In the genomic region with DNA sequence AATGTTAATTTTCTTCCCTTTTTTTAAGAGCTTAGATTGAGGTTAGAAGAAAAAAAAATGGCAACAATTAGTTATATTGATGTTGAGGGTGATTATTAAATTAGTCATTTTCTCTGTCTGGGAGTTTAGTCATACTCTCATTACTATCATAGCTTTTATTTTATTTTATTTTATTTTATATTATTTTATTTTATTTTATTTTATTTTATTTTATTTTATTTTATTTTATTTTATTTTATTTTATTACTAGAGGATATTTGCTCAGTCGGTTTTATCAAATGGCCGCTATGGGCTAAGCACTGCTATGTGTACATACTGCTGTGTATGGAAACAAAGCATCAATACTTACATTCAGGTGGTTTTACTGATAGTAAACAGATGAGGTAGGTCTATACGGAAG, we compare ENCODE assay signal across 40 cellular contexts.
"Had no signal": no experiment of that assay in that cellular context is flagged by ENCODE, and none has a peak within 500 bp of the region (broad histone marks: within the 10 kb centered on the region; RNA-seq: fewer than 3 reads in every experiment).

No MANE protein-coding gene starts in this region.

- H3K27ac ChIP-seq: adrenal gland, ascending aorta, body of pancreas, brain microvascular endothelial cell, breast epithelium had no signal

- H3K4me3 ChIP-seq: adrenal gland, ascending aorta, body of pancreas, breast epithelium, cardiac muscle cell had no signal

- H3K9me3 Mint-ChIP-seq: activated naive CD4-positive, alpha-beta T cell treated with anti-CD3 and anti-CD28 coated beads for 36 hours; activated naive CD4-positive, alpha-beta T cell treated with anti-CD3 and anti-CD28 coated beads, Interleukin-2, amount 10 ng/mL, durations not matched to agents 7 days and 5 days; activated naive CD4-positive, alpha-beta T cell treated with anti-CD3 and anti-CD28 coated beads, Interleukin-2, amount 50 U/mL, for 24 hours; activated naive CD4-positive, alpha-beta T cell treated with anti-CD3 and anti-CD28 coated beads, Interleukin-2, amount 50 U/mL, for 72 hours; activated naive CD8-positive, alpha-beta T cell treated with anti-CD3 and anti-CD28 coated beads for 36 hours; activated naive CD8-positive, alpha-beta T cell treated with anti-CD3 and anti-CD28 coated beads, Interleukin-2, amount 10 ng/mL, durations not matched to agents 7 days and 5 days; activated naive CD8-positive, alpha-beta T cell treated with anti-CD3 and anti-CD28 coated beads, Interleukin-2, amount 50 U/mL, for 24 hours; activated T-cell treated with anti-CD3 and anti-CD28 coated beads, Interleukin-2, amount 50 U/mL, for 24 hours; activated T-cell treated with anti-CD3 and anti-CD28 coated beads, Interleukin-2, amount 50 U/mL, for 4 hours; activated T-cell treated with anti-CD3 and anti-CD28 coated beads, Interleukin-2, amount 50 U/mL, for 72 hours; activated T-helper 1 cell treated with anti-CD3 and anti-CD28 coated beads, Interleukin-12 subunit alpha, Interleukin-12 subunit beta, Interleukin-2, Interleukin-4 antibody, amounts not matched to agents 30 ng/mL and 10 ng/mL and 1 ng/mL, durations not matched to agents 14 hours and 24 hours and 36 hours; activated T-helper 17 cell treated with anti-CD3 and anti-CD28 coated beads, Interleukin-2, amount 50 U/mL, for 72 hours; activated T-helper 2 cell treated with anti-CD3 and anti-CD28 coated beads, Interferon-gamma antibody, Interleukin-2, Interleukin-4, amounts not matched to agents 10 μg/mL and 5 μg/mL and 100 μg/mL, durations not matched to agents 14 hours and 24 hours and 36 hours; brain; central memory CD8-positive, alpha-beta T cell had no signal

- H3K27me3 Mint-ChIP-seq: activated naive CD4-positive, alpha-beta T cell treated with anti-CD3 and anti-CD28 coated beads, Interleukin-2, amount 10 ng/mL, durations not matched to agents 7 days and 5 days; activated naive CD4-positive, alpha-beta T cell treated with anti-CD3 and anti-CD28 coated beads, Interleukin-2, amount 50 U/mL, for 24 hours; activated naive CD8-positive, alpha-beta T cell; activated naive CD8-positive, alpha-beta T cell treated with anti-CD3 and anti-CD28 coated beads for 36 hours; activated naive CD8-positive, alpha-beta T cell treated with anti-CD3 and anti-CD28 coated beads, Interleukin-2, amount 10 ng/mL, durations not matched to agents 7 days and 5 days; activated naive CD8-positive, alpha-beta T cell treated with anti-CD3 and anti-CD28 coated beads, Interleukin-2, amount 50 U/mL, for 24 hours; activated T-cell treated with anti-CD3 and anti-CD28 coated beads, Interleukin-2, amount 50 U/mL, for 24 hours; activated T-helper 17 cell treated with anti-CD3 and anti-CD28 coated beads, Interleukin-2, amount 50 U/mL, for 72 hours; brain; central memory CD8-positive, alpha-beta T cell had no signal

- FAIRE-seq: astrocyte, bronchial epithelial cell had no signal

- H3K27me3 ChIP-seq: adrenal gland, ascending aorta, body of pancreas, brain microvascular endothelial cell, breast epithelium, cardiac muscle cell had no signal

- H3K27ac Mint-ChIP-seq: activated naive CD4-positive, alpha-beta T cell treated with anti-CD3 and anti-CD28 coated beads for 36 hours; activated naive CD4-positive, alpha-beta T cell treated with anti-CD3 and anti-CD28 coated beads, Interleukin-2, amount 10 ng/mL, durations not matched to agents 7 days and 5 days; activated naive CD4-positive, alpha-beta T cell treated with anti-CD3 and anti-CD28 coated beads, Interleukin-2, amount 50 U/mL, for 24 hours; activated naive CD4-positive, alpha-beta T cell treated with anti-CD3 and anti-CD28 coated beads, Interleukin-2, amount 50 U/mL, for 72 hours; activated naive CD8-positive, alpha-beta T cell; activated naive CD8-positive, alpha-beta T cell treated with anti-CD3 and anti-CD28 coated beads for 36 hours; activated naive CD8-positive, alpha-beta T cell treated with anti-CD3 and anti-CD28 coated beads, Interleukin-2, amount 10 ng/mL, durations not matched to agents 7 days and 5 days; activated naive CD8-positive, alpha-beta T cell treated with anti-CD3 and anti-CD28 coated beads, Interleukin-2, amount 50 U/mL, for 24 hours; activated T-cell treated with anti-CD3 and anti-CD28 coated beads, Interleukin-2, amount 50 U/mL, for 24 hours; activated T-cell treated with anti-CD3 and anti-CD28 coated beads, Interleukin-2, amount 50 U/mL, for 72 hours; activated T-helper 1 cell treated with anti-CD3 and anti-CD28 coated beads, Interleukin-12 subunit alpha, Interleukin-12 subunit beta, Interleukin-2, Interleukin-4 antibody, amounts not matched to agents 30 ng/mL and 10 ng/mL and 1 ng/mL, durations not matched to agents 14 hours and 24 hours and 36 hours; activated T-helper 17 cell treated with anti-CD3 and anti-CD28 coated beads, Interleukin-2, amount 50 U/mL, for 72 hours; activated T-helper 2 cell treated with anti-CD3 and anti-CD28 coated beads, Interferon-gamma antibody, Interleukin-2, Interleukin-4, amounts not matched to agents 10 μg/mL and 5 μg/mL and 100 μg/mL, durations not matched to agents 14 hours and 24 hours and 36 hours had no signal

- H3K4me3 Mint-ChIP-seq: activated naive CD4-positive, alpha-beta T cell treated with anti-CD3 and anti-CD28 coated beads for 36 hours; activated naive CD4-positive, alpha-beta T cell treated with anti-CD3 and anti-CD28 coated beads, Interleukin-2, amount 10 ng/mL, durations not matched to agents 7 days and 5 days; activated naive CD4-positive, alpha-beta T cell treated with anti-CD3 and anti-CD28 coated beads, Interleukin-2, amount 50 U/mL, for 24 hours; activated naive CD8-positive, alpha-beta T cell; activated naive CD8-positive, alpha-beta T cell treated with anti-CD3 and anti-CD28 coated beads for 36 hours; activated naive CD8-positive, alpha-beta T cell treated with anti-CD3 and anti-CD28 coated beads, Interleukin-2, amount 10 ng/mL, durations not matched to agents 7 days and 5 days; activated naive CD8-positive, alpha-beta T cell treated with anti-CD3 and anti-CD28 coated beads, Interleukin-2, amount 50 U/mL, for 24 hours; activated T-cell treated with anti-CD3 and anti-CD28 coated beads, Interleukin-2, amount 50 U/mL, for 24 hours; activated T-cell treated with anti-CD3 and anti-CD28 coated beads, Interleukin-2, amount 50 U/mL, for 4 hours; activated T-cell treated with anti-CD3 and anti-CD28 coated beads, Interleukin-2, amount 50 U/mL, for 72 hours; activated T-helper 1 cell treated with anti-CD3 and anti-CD28 coated beads, Interleukin-12 subunit alpha, Interleukin-12 subunit beta, Interleukin-2, Interleukin-4 antibody, amounts not matched to agents 30 ng/mL and 10 ng/mL and 1 ng/mL, durations not matched to agents 14 hours and 24 hours and 36 hours; activated T-helper 17 cell treated with anti-CD3 and anti-CD28 coated beads, Interleukin-2, amount 50 U/mL, for 72 hours; brain; central memory CD8-positive, alpha-beta T cell had no signal

- H3K4me1 ChIP-seq: adrenal gland, ascending aorta, body of pancreas, breast epithelium had no signal

- ATAC-seq: activated naive CD4-positive, alpha-beta T cell treated with anti-CD3 and anti-CD28 coated beads, Interleukin-2, amount 50 U/mL, for 72 hours; activated naive CD8-positive, alpha-beta T cell treated with anti-CD3 and anti-CD28 coated beads, Interleukin-2, amount 50 U/mL, for 24 hours; activated T-cell treated with anti-CD3 and anti-CD28 coated beads, Interleukin-2, amount 50 U/mL, for 4 hours; activated T-cell treated with anti-CD3 and anti-CD28 coated beads, Interleukin-2, amount 50 U/mL, for 72 hours; activated T-helper 17 cell treated with anti-CD3 and anti-CD28 coated beads, Interleukin-2, amount 50 U/mL, for 72 hours; body of pancreas had no signal

- H3K9me3 ChIP-seq: adrenal gland, ascending aorta, body of pancreas, breast epithelium had no signal

- H3K4me1 Mint-ChIP-seq: activated naive CD4-positive, alpha-beta T cell treated with anti-CD3 and anti-CD28 coated beads, Interleukin-2, amount 10 ng/mL, durations not matched to agents 7 days and 5 days; activated naive CD4-positive, alpha-beta T cell treated with anti-CD3 and anti-CD28 coated beads, Interleukin-2, amount 50 U/mL, for 24 hours; activated naive CD8-positive, alpha-beta T cell treated with anti-CD3 and anti-CD28 coated beads for 36 hours; activated naive CD8-positive, alpha-beta T cell treated with anti-CD3 and anti-CD28 coated beads, Interleukin-2, amount 50 U/mL, for 24 hours; activated T-helper 17 cell treated with anti-CD3 and anti-CD28 coated beads, Interleukin-2, amount 50 U/mL, for 72 hours; brain; central memory CD8-positive, alpha-beta T cell had no signal

- DNase-seq: activated effector memory CD4-positive, alpha-beta T cell treated with anti-CD3 and anti-CD28 coated beads, Interleukin-2, amount 50 U/mL, for 16 hours; activated effector memory CD4-positive, alpha-beta T cell treated with Interleukin-2 at 50 U/mL for 16 hours; activated gamma-delta T cell; activated gamma-delta T cell treated with Interleukin-2 at 50 U/mL for 16 hours; activated naive CD4-positive, alpha-beta T cell; activated naive CD4-positive, alpha-beta T cell treated with anti-CD3 and anti-CD28 coated beads for 36 hours; activated naive CD4-positive, alpha-beta T cell treated with anti-CD3 and anti-CD28 coated beads, Interleukin-2, amount 10 ng/mL, durations not matched to agents 7 days and 5 days; activated naive CD4-positive, alpha-beta T cell treated with anti-CD3 and anti-CD28 coated beads, Interleukin-2, amount 50 U/mL, for 16 hours; activated naive CD4-positive, alpha-beta T cell treated with Interleukin-2 at 50 U/mL for 16 hours; activated naive CD8-positive, alpha-beta T cell treated with anti-CD3 and anti-CD28 coated beads for 36 hours; activated naive CD8-positive, alpha-beta T cell treated with anti-CD3 and anti-CD28 coated beads, Interleukin-2, amount 10 ng/mL, durations not matched to agents 7 days and 5 days; activated naive CD8-positive, alpha-beta T cell treated with anti-CD3 and anti-CD28 coated beads, Interleukin-2, amount 50 U/mL, for 24 hours; activated T-cell treated with anti-CD3 and anti-CD28 coated beads, Interleukin-2, amount 50 U/mL, for 1 hour; activated T-cell treated with anti-CD3 and anti-CD28 coated beads, Interleukin-2, amount 50 U/mL, for 24 hours; activated T-cell treated with anti-CD3 and anti-CD28 coated beads, Interleukin-2, amount 50 U/mL, for 4 hours; activated T-cell treated with anti-CD3 and anti-CD28 coated beads, Interleukin-2, amount 50 U/mL, for 48 hours; activated T-cell treated with anti-CD3 and anti-CD28 coated beads, Interleukin-2, amount 50 U/mL, for 72 hours; adrenal gland; amniotic stem cell; amygdala; anterior cingulate cortex; aorta; body of pancreas; brain microvascular endothelial cell; caudate nucleus; central memory CD4-positive, alpha-beta T cell; cerebellar nuclear complex had no signal
